Comparison of ENCODE assay signal across 13 cellular contexts in the genomic region with DNA sequence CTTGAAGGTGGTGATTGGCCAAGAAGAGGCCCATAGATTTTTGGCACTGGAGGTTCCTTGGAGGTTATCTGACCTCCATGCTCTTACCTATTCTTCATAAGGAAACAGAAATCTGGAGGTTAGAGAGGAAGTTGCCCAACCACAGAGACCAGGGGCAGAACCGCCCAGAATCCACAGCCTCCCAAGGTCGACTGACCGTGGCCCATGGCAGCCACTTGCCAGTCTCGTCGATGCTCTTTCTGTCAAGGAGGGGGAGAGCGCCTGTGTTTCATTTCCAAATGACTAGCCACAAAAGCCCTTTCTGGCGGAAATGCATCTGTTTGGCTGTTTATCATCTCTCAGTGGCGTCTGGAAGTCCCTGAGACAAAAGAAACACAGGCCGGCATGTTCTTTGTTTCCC. TPM values are rescaled to one million over a fixed set of nuclear protein-coding genes. Genes with fewer than 3 reads are reported as not detected.
DNase-seq lines count a peak whose midpoint lies in the region; ATAC-seq, FAIRE-seq and TF ChIP-seq lines count a peak whose summit lies in the region.
"Had no signal": no experiment of that assay in that cellular context is flagged by ENCODE, and none has a peak within 500 bp of the region (broad histone marks: within the 10 kb centered on the region; RNA-seq: fewer than 3 reads in every experiment).

No MANE protein-coding gene starts in this region.

- H2AFZ ChIP-seq in neural progenitor cell (replicated peaks) = no peak overlapping the region
- H2AFZ ChIP-seq: parathyroid adenoma had no signal

- no peaks in the 10 kb centered on the region for H3F3A ChIP-seq in neural progenitor cell (ENCODE audit: low read depth)

- H3K9ac ChIP-seq in neural progenitor cell = no peak overlapping the region
- H3K9ac ChIP-seq: parathyroid adenoma had no signal

- H3K9me3 Mint-ChIP-seq in neural progenitor cell = peaks cover 21% of the 10 kb centered on the region

- H3K27ac Mint-ChIP-seq in neural progenitor cell = no peak overlapping the region
- H3K27ac Mint-ChIP-seq: WTC11 had no signal

- no peaks in the 10 kb centered on the region for H3K79me2 ChIP-seq in neural progenitor cell (ENCODE audit: low read depth)
- H3K79me2 ChIP-seq: parathyroid adenoma had no signal

- no peak overlapping the region for H3K27ac ChIP-seq in neural progenitor cell
- H3K27ac ChIP-seq: tibial nerve had no signal

- no peaks in the 10 kb centered on the region for H3K9me3 ChIP-seq in neural progenitor cell (ENCODE audit: low read depth)

- H4K20me1 ChIP-seq in neural progenitor cell (ENCODE audit: low read depth) = no peaks in the 10 kb centered on the region

- H3K4me2 ChIP-seq in neural progenitor cell = no peak overlapping the region

- H3K27me3 Mint-ChIP-seq in neural progenitor cell (ENCODE audit: insufficient read depth, low read depth) = peaks cover 33% of the 10 kb centered on the region

- no peak overlapping the region for H3K4me3 ChIP-seq in neural progenitor cell

- no peaks in the 10 kb centered on the region for H3K36me3 ChIP-seq in neural progenitor cell
- H3K36me3 ChIP-seq: tibial nerve had no signal

- H3K4me1 ChIP-seq in neural progenitor cell = no peaks in the 10 kb centered on the region
- H3K4me1 ChIP-seq: parathyroid adenoma had no signal

- ATAC-seq in GM21390 (IDR thresholded peaks at IDR 0.05; ENCODE audit: unreplicated experiment) = peak; percentile 66
- ATAC-seq: WTC11 had no signal

- no peak for TF ChIP-seq CTCF in neural progenitor cell (IDR thresholded peaks at IDR 0.05)

- H3K36me3 Mint-ChIP-seq in neural progenitor cell = no peaks in the 10 kb centered on the region
- H3K36me3 Mint-ChIP-seq: WTC11 had no signal

- DNase-seq in GM18507 (ENCODE audit: extremely low spot score, insufficient read length, low read depth) (no peak), MV-4-11 (lab: John Stamatoyannopoulos, UW) (peak; percentile 65), neural progenitor cell (ENCODE audit: low spot score) (no peak), DMS53 treated with DMSO at 0.1 percent for 48 hours (lab: John Stamatoyannopoulos, UW; ENCODE audit: unreplicated experiment) (no peak), ecto neural progenitor cell (ENCODE audit: low spot score) (no peak), NCI-H1436 (lab: John Stamatoyannopoulos, UW) (no peak)
- DNase-seq: NCI-H2107 had no signal

- peaks cover 48% of the 10 kb centered on the region for H3K27me3 ChIP-seq in neural progenitor cell

- peaks cover 7% of the 10 kb centered on the region for H3K4me1 Mint-ChIP-seq in neural progenitor cell

- peak; percentile 74 for FAIRE-seq in GM18507 (lab: Jason Lieb, UNC)
- FAIRE-seq: D721Med had no signal

- H3K4me3 Mint-ChIP-seq in neural progenitor cell = peak overlapping the region; percentile 27
- H3K4me3 Mint-ChIP-seq: WTC11 had no signal

RNA-seq across cellular contexts. Expression of gene RAMP3, which starts 2.8 kb away (rescaled TPM):
- total RNA-seq in neural progenitor cell (ENCODE audit: low replicate concordance) = not detected in 2 replicates
- total RNA-seq: kidney epithelial cell had no signal

RNA-seq across cellular contexts. Expression of gene TBRG4, which starts 48.9 kb away (rescaled TPM):
- 32.2 and 63.7 TPM in 2 replicates for total RNA-seq in neural progenitor cell (ENCODE audit: low replicate concordance)
